Comparison of ENCODE assay signal across 24 cellular contexts in the genomic region with DNA sequence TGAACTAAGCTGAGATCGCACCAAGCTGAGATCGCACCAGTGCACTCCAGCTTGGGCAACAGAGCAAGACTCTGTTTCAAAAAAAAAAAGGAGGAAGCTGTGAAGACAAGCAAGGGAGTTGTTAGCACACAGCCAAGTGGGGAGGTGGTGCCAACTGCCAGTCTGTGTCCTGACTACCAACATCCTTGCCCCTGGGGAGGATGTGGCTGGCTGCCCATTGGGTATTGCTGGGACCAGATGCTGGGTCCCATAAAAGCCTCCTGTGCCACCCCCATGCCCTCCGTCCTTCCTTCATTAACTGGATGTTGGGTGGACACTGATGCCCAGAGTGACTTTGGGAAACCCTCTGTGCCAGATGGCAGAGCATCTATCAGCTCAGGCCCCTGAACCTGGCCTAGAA.
DNase-seq lines count a peak whose midpoint lies in the region; ATAC-seq and TF ChIP-seq lines count a peak whose summit lies in the region.
"Had no signal": no experiment of that assay in that cellular context is flagged by ENCODE, and none has a peak within 500 bp of the region (broad histone marks: within the 10 kb centered on the region; RNA-seq: fewer than 3 reads in every experiment).

No MANE protein-coding gene starts in this region.

- H2AFZ ChIP-seq in SK-N-SH (ENCODE audit: low read depth): no peak overlapping the region

- TF ChIP-seq EP300 in sigmoid colon (IDR thresholded peaks at IDR 0.05) (no peak), SK-N-SH (IDR thresholded peaks at IDR 0.05; ENCODE audit: borderline replicate concordance in 1 of 2, low read depth in 1 of 2, low read length in 1 of 2) (no peak)

- no peaks in the 10 kb centered on the region for H3K79me2 ChIP-seq in SK-N-SH (ENCODE audit: insufficient read depth)

- no peaks in the 10 kb centered on the region for H3F3A ChIP-seq in SK-N-SH (replicated peaks; ENCODE audit: insufficient read depth)

- H3K4me1 ChIP-seq in left lung (no peaks in the 10 kb centered on the region), sigmoid colon (no peaks in the 10 kb centered on the region), SK-N-SH (ENCODE audit: control insufficient read depth in 1 of 2, insufficient read depth in 2 of 2, low read depth in 1 of 2, low read length in 1 of 2) (peaks cover 0 to 7% of the 10 kb centered on the region in 2 experiments; a peak in 1 of 4 replicates)
- H3K4me1 ChIP-seq: Peyer's patch, psoas muscle, testis had no signal

- no peaks in the 10 kb centered on the region for H3K36me3 ChIP-seq in left lung
- H3K36me3 ChIP-seq in sigmoid colon: no peaks in the 10 kb centered on the region
- no peaks in the 10 kb centered on the region for H3K36me3 ChIP-seq in SK-N-SH (replicated peaks in 1 of 2; ENCODE audit: control insufficient read depth in 1 of 2, insufficient read depth in 2 of 2, low read length in 1 of 2)
- H3K36me3 ChIP-seq: brain microvascular endothelial cell, Peyer's patch had no signal

- H3K27ac ChIP-seq in left lung: no peak overlapping the region
- H3K27ac ChIP-seq in sigmoid colon: no peak overlapping the region
- H3K27ac ChIP-seq in SK-N-SH (ENCODE audit: low read depth in 2 of 2, low read length in 1 of 2): no peak overlapping the region
- H3K27ac ChIP-seq: brain microvascular endothelial cell, C4-2B, coronary artery, Peyer's patch, psoas muscle, testis had no signal

- CTCF ChIA-PET in SK-N-SH (lab: Yijun Ruan, JAX): no interaction called here

- TF ChIP-seq CTCF in left lung (IDR thresholded peaks at IDR 0.05) (no peak), sigmoid colon (IDR thresholded peaks at IDR 0.05) (no peak), SK-N-SH (IDR thresholded peaks at IDR 0.05) (no peak)

- no peak overlapping the region for H3K9ac ChIP-seq in SK-N-SH

- H3K27me3 ChIP-seq in left lung (peaks cover 0 to 6% of the 10 kb centered on the region in 2 donors), sigmoid colon (no peaks in the 10 kb centered on the region), SK-N-SH (ENCODE audit: insufficient read depth) (no peaks in the 10 kb centered on the region)
- H3K27me3 ChIP-seq: brain microvascular endothelial cell, Peyer's patch, testis had no signal

- no peaks in the 10 kb centered on the region for H4K20me1 ChIP-seq in SK-N-SH (ENCODE audit: insufficient read depth)

- intact Hi-C loops in left lung (cut with DNase I) (no loop called here), sigmoid colon (cut with DNase I) (no loop called here)

- 72% methylated on average over 3 of the region's 3 CpGs for WGBS in sigmoid colon, 2 donors
- 100% methylated on average over 2 of the region's 3 CpGs for WGBS in SK-N-SH (ENCODE audit: low lambda C conversion rate)

- H3K4me3 ChIP-seq in left lung: no peak overlapping the region
- H3K4me3 ChIP-seq in sigmoid colon: no peak overlapping the region
- H3K4me3 ChIP-seq in SK-N-SH (ENCODE audit: low read depth in 2 of 2, low read length in 1 of 2): no peak overlapping the region
- H3K4me3 ChIP-seq: coronary artery, Peyer's patch, psoas muscle, testis had no signal

- POLR2A ChIA-PET in SK-N-SH (lab: Yijun Ruan, JAX): no interaction called here

- TF ChIP-seq POLR2A in sigmoid colon (IDR thresholded peaks at IDR 0.05): no peak

- in situ Hi-C loops in G401 (cut with HindIII; ENCODE audit: low sequenced_read_pairs): no loop called here

- no peaks in the 10 kb centered on the region for H3K9me2 ChIP-seq in SK-N-SH

- H3K9me3 ChIP-seq in left lung (no peaks in the 10 kb centered on the region), sigmoid colon (no peaks in the 10 kb centered on the region), SK-N-SH (no peaks in the 10 kb centered on the region)
- H3K9me3 ChIP-seq: Peyer's patch, psoas muscle, testis had no signal

- DNase-seq in activated effector memory CD4-positive, alpha-beta T cell treated with anti-CD3 and anti-CD28 coated beads, Interleukin-2, amount 50 U/mL, for 16 hours: peak; percentile 55
- no peak for DNase-seq in activated effector memory CD4-positive, alpha-beta T cell treated with Interleukin-2 at 50 U/mL for 16 hours
- DNase-seq in G401 (ENCODE audit: low spot score) (peak; percentile 18), left lung (peak; percentile 14 to 15), sigmoid colon (peak; percentile 65), DMS114 treated with DMSO at 0.1 percent for 48 hours (lab: John Stamatoyannopoulos, UW; ENCODE audit: unreplicated experiment) (no peak), SK-N-SH (no peak)
- DNase-seq in stimulated activated naive CD4-positive, alpha-beta T cell treated with Interleukin-2 at 50 U/mL for 16 hours (lab: John Stamatoyannopoulos, UW): no peak
- DNase-seq: activated CD4-positive, alpha-beta T cell treated with anti-CD3 and anti-CD28 coated beads, Interleukin-2, amount 50 U/mL, for 48 hours; brain microvascular endothelial cell; Calu3; EL; foreskin melanocyte; HCEC 1CT; NCI-H1092; NCI-H187 treated with DMSO at 0.1 percent for 48 hours; NCI-H526 treated with DMSO at 0.1 percent for 48 hours; small intestine; testis had no signal

- no peak for TF ChIP-seq RAD21 in SK-N-SH (IDR thresholded peaks at IDR 0.05; ENCODE audit: low read length)

- ATAC-seq in left lung: no peak
- ATAC-seq: esophagus mucosa, psoas muscle had no signal

- H3K4me2 ChIP-seq in SK-N-SH: no peak overlapping the region

TF ChIP-seq in SK-N-SH, 30 proteins besides CTCF, POLR2A, EP300 and RAD21:
- TF ChIP-seq TCF12 (IDR thresholded peaks at IDR 0.05): no peak
- TF ChIP-seq NFIC (IDR thresholded peaks at IDR 0.05; ENCODE audit: borderline replicate concordance): no peak
- no peak for TF ChIP-seq EZH2phosphoT487 (IDR thresholded peaks at IDR 0.05; ENCODE audit: borderline replicate concordance, low read depth)
- no peak for TF ChIP-seq YY1 (IDR thresholded peaks at IDR 0.05; ENCODE audit: low read depth)
- TF ChIP-seq POLR2AphosphoS5 (IDR thresholded peaks at IDR 0.05; ENCODE audit: low read depth, low read length): no peak
- no peak for TF ChIP-seq JUND (IDR thresholded peaks at IDR 0.05)
- TF ChIP-seq TAF1 (IDR thresholded peaks at IDR 0.05; ENCODE audit: borderline replicate concordance, low read depth, low read length): no peak
- TF ChIP-seq, protein P1, sequence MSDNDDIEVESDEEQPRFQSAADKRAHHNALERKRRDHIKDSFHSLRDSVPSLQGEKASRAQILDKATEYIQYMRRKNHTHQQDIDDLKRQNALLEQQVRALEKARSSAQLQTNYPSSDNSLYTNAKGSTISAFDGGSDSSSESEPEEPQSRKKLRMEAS (IDR thresholded peaks at IDR 0.05; ENCODE audit: low read depth): no peak
- no peak for TF ChIP-seq RXRA (IDR thresholded peaks at IDR 0.05; ENCODE audit: borderline replicate concordance, low read depth)
- TF ChIP-seq, protein P2, sequence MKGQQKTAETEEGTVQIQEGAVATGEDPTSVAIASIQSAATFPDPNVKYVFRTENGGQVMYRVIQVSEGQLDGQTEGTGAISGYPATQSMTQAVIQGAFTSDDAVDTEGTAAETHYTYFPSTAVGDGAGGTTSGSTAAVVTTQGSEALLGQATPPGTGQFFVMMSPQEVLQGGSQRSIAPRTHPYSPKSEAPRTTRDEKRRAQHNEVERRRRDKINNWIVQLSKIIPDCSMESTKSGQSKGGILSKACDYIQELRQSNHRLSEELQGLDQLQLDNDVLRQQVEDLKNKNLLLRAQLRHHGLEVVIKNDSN (IDR thresholded peaks at IDR 0.05; ENCODE audit: borderline replicate concordance, low read depth): no peak

Comparison
In these comparisons a context has a peak if more than half of its experiments do, and no peak if none do; other contexts are left out.
1. DNase-seq: peak in activated effector memory CD4-positive, alpha-beta T cell treated with anti-CD3 and anti-CD28 coated beads, Interleukin-2, amount 50 U/mL, for 16 hours (single experiment), G401 (single experiment), left lung (2 of 2) and sigmoid colon (single experiment); none in activated effector memory CD4-positive, alpha-beta T cell treated with Interleukin-2 at 50 U/mL for 16 hours (single experiment), DMS114 treated with DMSO at 0.1 percent for 48 hours (single experiment), SK-N-SH (single experiment) and stimulated activated naive CD4-positive, alpha-beta T cell treated with Interleukin-2 at 50 U/mL for 16 hours (single experiment).